Comparison of ENCODE assay signal across 17 cellular contexts in genomic region chr2:62382757-62383156, GRCh38.
DNase-seq lines count a peak whose midpoint lies in the region; ATAC-seq lines count a peak whose summit lies in the region.
"Had no signal": no experiment of that assay in that cellular context is flagged by ENCODE, and none has a peak within 500 bp of the region (broad histone marks: within the 10 kb centered on the region; RNA-seq: fewer than 3 reads in every experiment).

No MANE protein-coding gene starts in this region.

- peak; percentile 4 for DNase-seq in Daoy (ENCODE audit: low read depth)
- peak; percentile 12 for DNase-seq in GM23248
- peak; percentile 49 for DNase-seq in SK-MEL-5 (ENCODE audit: low read depth, low spot score)
- peak; percentile 82 for DNase-seq in kidney glomerular epithelial cell (lab: John Stamatoyannopoulos, UW)
- DNase-seq in ureter (ENCODE audit: low spot score), result no peak
- DNase-seq in activated T-cell treated with anti-CD3 and anti-CD28 coated beads, Interleukin-2, amount 50 U/mL, for 24 hours, result no peak
- no peak for DNase-seq in NCI-H526 treated with DMSO at 0.1 percent for 48 hours (lab: John Stamatoyannopoulos, UW)
- DNase-seq: aorta, cortex of kidney, H7, hypothalamus, left cardiac atrium had no signal

- H3K36me3 Mint-ChIP-seq in activated T-cell treated with anti-CD3 and anti-CD28 coated beads, Interleukin-2, amount 50 U/mL, for 24 hours (ENCODE audit: low read depth), result no peaks in the 10 kb centered on the region

- no peaks in the 10 kb centered on the region for H3K4me1 ChIP-seq in GM23248 (ENCODE audit: insufficient read depth)

- no peak for ATAC-seq in GM21717 (IDR thresholded peaks at IDR 0.05; ENCODE audit: unreplicated experiment)
- ATAC-seq: esophagus mucosa, Panc1 had no signal

- in situ Hi-C loops in GM23248 (cut with MboI), result no loop called here
- in situ Hi-C loops in SK-MEL-5 (cut with HindIII; ENCODE audit: low pct_unique_long_range_greater_than_20kb, low sequenced_read_pairs), result no loop called here

- no peaks in the 10 kb centered on the region for H3K9me3 ChIP-seq in GM23248 (ENCODE audit: low read depth)

- no peaks in the 10 kb centered on the region; the same call in 1 of the 2 replicates for H3K27me3 ChIP-seq in GM23248 (replicated peaks; ENCODE audit: insufficient read depth)
- H3K27me3 ChIP-seq: BLaER1 had no signal

- no peaks in the 10 kb centered on the region for H3F3A ChIP-seq in GM23248 (ENCODE audit: insufficient read depth)

- no peaks in the 10 kb centered on the region for H4K20me1 ChIP-seq in GM23248 (ENCODE audit: insufficient read depth)
- H4K20me1 ChIP-seq: BLaER1 had no signal

- no peaks in the 10 kb centered on the region for H3K9me2 ChIP-seq in GM23248 (ENCODE audit: insufficient read depth)

- no peak overlapping the region for H3K27ac Mint-ChIP-seq in activated T-cell treated with anti-CD3 and anti-CD28 coated beads, Interleukin-2, amount 50 U/mL, for 24 hours
- H3K27ac Mint-ChIP-seq: activated T-helper 2 cell treated with anti-CD3 and anti-CD28 coated beads, Interferon-gamma antibody, Interleukin-2, Interleukin-4, amounts not matched to agents 10 μg/mL and 5 μg/mL and 100 μg/mL, durations not matched to agents 14 hours and 24 hours and 36 hours had no signal

- no peaks in the 10 kb centered on the region for H3K27me3 Mint-ChIP-seq in activated T-cell treated with anti-CD3 and anti-CD28 coated beads, Interleukin-2, amount 50 U/mL, for 24 hours

- H3K79me2 ChIP-seq in GM23248 (ENCODE audit: insufficient read depth), result no peaks in the 10 kb centered on the region

- peaks cover 9% of the 10 kb centered on the region for H3K9me3 Mint-ChIP-seq in activated T-cell treated with anti-CD3 and anti-CD28 coated beads, Interleukin-2, amount 50 U/mL, for 24 hours

- H3K4me2 ChIP-seq in GM23248 (ENCODE audit: unreplicated experiment), result no peak overlapping the region
- H3K4me2 ChIP-seq: BLaER1 had no signal

- no peak overlapping the region for H3K4me3 Mint-ChIP-seq in activated T-cell treated with anti-CD3 and anti-CD28 coated beads, Interleukin-2, amount 50 U/mL, for 24 hours

- no peak overlapping the region for H3K27ac ChIP-seq in GM23248
- H3K27ac ChIP-seq: BLaER1 had no signal

- H3K9ac ChIP-seq in GM23248, result no peak overlapping the region
- H3K9ac ChIP-seq: BLaER1 had no signal

- no peak overlapping the region for H2AFZ ChIP-seq in GM23248

- peaks cover 3% of the 10 kb centered on the region for H3K4me1 Mint-ChIP-seq in activated T-cell treated with anti-CD3 and anti-CD28 coated beads, Interleukin-2, amount 50 U/mL, for 24 hours (ENCODE audit: low read depth)

- no peaks in the 10 kb centered on the region for H3K36me3 ChIP-seq in GM23248 (ENCODE audit: low read depth)
- H3K36me3 ChIP-seq: BLaER1 had no signal

- 77 to 84% methylated on average over 2 of the region's 2 CpGs for WGBS in GM23248 (ENCODE audit: low coverage in 1 of 2, low lambda C conversion rate in 2 of 2, missing lambda C conversion rate in 2 of 2), 2 experiments

- no peak overlapping the region for H3K4me3 ChIP-seq in GM23248
- H3K4me3 ChIP-seq: BLaER1 had no signal

Comparison
In these comparisons a context has a peak if more than half of its experiments do, and no peak if none do; other contexts are left out.
1. DNase-seq: peak in Daoy (single experiment), GM23248 (single experiment), SK-MEL-5 (single experiment) and kidney glomerular epithelial cell (single experiment); none in ureter (single experiment), activated T-cell treated with anti-CD3 and anti-CD28 coated beads, Interleukin-2, amount 50 U/mL, for 24 hours (single experiment) and NCI-H526 treated with DMSO at 0.1 percent for 48 hours (single experiment).